11 cellular contexts compared by ENCODE assay signal in the genomic region with DNA sequence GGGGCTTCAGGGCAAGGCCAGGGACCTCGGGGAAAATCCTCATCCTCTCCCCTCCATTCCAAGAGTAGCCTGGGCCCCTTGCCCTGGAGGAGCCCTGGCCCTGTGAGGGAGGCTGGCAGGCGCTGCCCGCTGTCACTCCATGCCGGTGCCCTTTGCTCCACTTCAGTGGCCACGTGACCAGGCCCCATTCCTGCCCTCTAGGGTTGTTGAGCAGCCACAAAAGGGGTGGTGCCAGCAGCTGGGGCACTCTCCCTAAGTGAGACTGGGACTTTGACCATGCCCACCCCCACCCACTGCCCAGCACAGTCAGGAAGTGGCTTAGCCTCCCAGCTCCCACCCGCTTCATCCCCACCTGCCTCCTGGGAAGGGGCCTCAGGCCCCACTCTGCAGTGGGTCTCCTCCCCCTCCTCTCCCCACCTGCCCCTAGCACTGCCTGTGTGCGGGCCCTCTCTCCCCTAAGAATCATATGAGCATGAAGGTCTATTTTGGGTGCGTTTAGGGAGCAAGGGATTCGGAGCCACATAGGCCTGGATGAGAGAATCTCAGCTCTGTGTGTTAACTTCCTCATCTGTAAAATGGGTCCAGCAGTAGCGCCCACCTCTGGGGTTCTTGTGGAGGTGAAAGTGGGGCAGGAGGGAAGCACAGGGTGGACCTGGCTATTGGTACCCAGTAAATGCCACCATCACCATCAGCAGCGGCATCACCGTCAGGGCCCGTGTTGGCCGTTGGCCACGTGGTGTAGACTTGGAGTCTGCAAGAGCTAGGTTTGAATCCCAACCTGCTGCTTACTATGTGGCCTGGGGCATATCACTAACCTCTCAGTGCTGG. TPM values are rescaled to one million over a fixed set of nuclear protein-coding genes. Genes with fewer than 3 reads are reported as not detected.
DNase-seq lines count a peak whose midpoint lies in the region; FAIRE-seq and TF ChIP-seq lines count a peak whose summit lies in the region.
"Had no signal": no experiment of that assay in that cellular context is flagged by ENCODE, and none has a peak within 500 bp of the region (broad histone marks: within the 10 kb centered on the region; RNA-seq: fewer than 3 reads in every experiment).

No MANE protein-coding gene starts in this region.

- POLR2A ChIA-PET in OCI-LY7 (lab: Charles Lee) = no interaction called here
- POLR2A ChIA-PET in CD4-positive, alpha-beta memory T cell (lab: Charles Lee; ENCODE audit: partially characterized antibody) = no interaction called here

- H3K4me1 Mint-ChIP-seq in endodermal cell = peaks cover 25% of the 10 kb centered on the region
- H3K4me1 Mint-ChIP-seq in CD4-positive, alpha-beta memory T cell = peaks cover 5 to 18% (median 12%) of the 10 kb centered on the region in 4 donors

- H3K27me3 ChIP-seq in HUES48 (ENCODE audit: control insufficient read depth, insufficient read depth, low read length) (no peaks in the 10 kb centered on the region), endodermal cell (ENCODE audit: control insufficient read depth, insufficient read depth, low read length, poor library complexity, severe bottlenecking) (no peaks in the 10 kb centered on the region)
- no peaks in the 10 kb centered on the region for H3K27me3 ChIP-seq in CD4-positive, alpha-beta memory T cell (ENCODE audit: insufficient read depth, low read length)

- H3K9me3 Mint-ChIP-seq in endodermal cell = no peaks in the 10 kb centered on the region
- no peaks in the 10 kb centered on the region for H3K9me3 Mint-ChIP-seq in CD4-positive, alpha-beta memory T cell

- TF ChIP-seq POLR2A in GM12891 (IDR thresholded peaks at IDR 0.05; ENCODE audit: low read depth, low read length) = no peak

- WGBS in endodermal cell (ENCODE audit: insufficient coverage in 1 of 2, insufficient read length in 1 of 2), 2 experiments = 81 to 83% methylated on average over 10 to 15 of the region's 15 CpGs

- H3K79me2 ChIP-seq in OCI-LY7 (ENCODE audit: insufficient read depth, low read depth, low read length) = no peaks in the 10 kb centered on the region

- peaks cover 15% of the 10 kb centered on the region for H3K36me3 Mint-ChIP-seq in endodermal cell (ENCODE audit: low read depth)
- H3K36me3 Mint-ChIP-seq in CD4-positive, alpha-beta memory T cell = peaks cover 18 to 39% of the 10 kb centered on the region in 2 donors

- H2AFZ ChIP-seq in OCI-LY7 (ENCODE audit: low read length) = no peak overlapping the region

- H3K27ac ChIP-seq in HUES48 (ENCODE audit: low read depth, low read length) (peak overlapping the region; percentile 35), endodermal cell (ENCODE audit: low read depth, low read length) (peak overlapping the region; percentile 8), substantia nigra (ENCODE audit: low read depth, low read length, poor library complexity, severe bottlenecking) (peak overlapping the region; percentile 33), OCI-LY7 (ENCODE audit: low read depth, low read length, poor library complexity, severe bottlenecking) (no peak overlapping the region)
- no peak overlapping the region for H3K27ac ChIP-seq in CD4-positive, alpha-beta memory T cell (ENCODE audit: low read depth, low read length)

- no peak for FAIRE-seq in GM12891 (lab: Jason Lieb, UNC)

- no peak overlapping the region for H3K27ac Mint-ChIP-seq in endodermal cell
- no peak overlapping the region for H3K27ac Mint-ChIP-seq in CD4-positive, alpha-beta memory T cell

- TF ChIP-seq CTCF in endodermal cell (conservative IDR thresholded peaks at IDR 0.05) (no peak), OCI-LY7 (conservative IDR thresholded peaks at IDR 0.05; ENCODE audit: low read length) (no peak)

- H3K9me2 ChIP-seq in OCI-LY7 (ENCODE audit: insufficient read depth, low read length) = no peaks in the 10 kb centered on the region

- no peaks in the 10 kb centered on the region for H3K27me3 Mint-ChIP-seq in endodermal cell (ENCODE audit: insufficient read depth)
- H3K27me3 Mint-ChIP-seq in CD4-positive, alpha-beta memory T cell = no peaks in the 10 kb centered on the region

- H3K4me3 ChIP-seq in HUES48 (ENCODE audit: low read depth, low read length) = no peak overlapping the region
- no peak overlapping the region for H3K4me3 ChIP-seq in endodermal cell (ENCODE audit: low read length)
- no peak overlapping the region for H3K4me3 ChIP-seq in OCI-LY7 (ENCODE audit: low read depth, low read length, poor library complexity, severe bottlenecking)
- H3K4me3 ChIP-seq in CD4-positive, alpha-beta memory T cell (ENCODE audit: low read length in 2 of 2) = no peak overlapping the region

- H3K4me1 ChIP-seq in HUES48 (ENCODE audit: control insufficient read depth, insufficient read depth, low read length) (peaks cover 9% of the 10 kb centered on the region), endodermal cell (ENCODE audit: control insufficient read depth, insufficient read depth, low read length) (peaks cover 7% of the 10 kb centered on the region), OCI-LY7 (ENCODE audit: insufficient read depth, low read length, poor library complexity, severe bottlenecking) (no peaks in the 10 kb centered on the region)
- H3K4me1 ChIP-seq in CD4-positive, alpha-beta memory T cell (ENCODE audit: insufficient read depth, low read length) = peaks cover 2% of the 10 kb centered on the region

- H3K4me3 Mint-ChIP-seq in endodermal cell = no peak overlapping the region
- H3K4me3 Mint-ChIP-seq in CD4-positive, alpha-beta memory T cell = no peak overlapping the region

- no peaks in the 10 kb centered on the region for H3K9me3 ChIP-seq in HUES48 (ENCODE audit: control insufficient read depth, insufficient read depth, low read length)
- H3K9me3 ChIP-seq in endodermal cell (ENCODE audit: control insufficient read depth, low read length) = no peaks in the 10 kb centered on the region
- no peaks in the 10 kb centered on the region for H3K9me3 ChIP-seq in OCI-LY7 (ENCODE audit: low read length)
- H3K9me3 ChIP-seq in CD4-positive, alpha-beta memory T cell (ENCODE audit: control insufficient read depth in 1 of 2, low read length in 2 of 2) = no peaks in the 10 kb centered on the region

- DNase-seq in endodermal cell = no peak
- DNase-seq in medulla oblongata (ENCODE audit: extremely low spot score) = peak; percentile 75
- peak in 35 of 49 donors; percentile 14 to 84 (median 56) for DNase-seq in substantia nigra (lab: John Stamatoyannopoulos, UW)
- DNase-seq in OCI-LY7 (ENCODE audit: low spot score) = no peak
- DNase-seq in SKM-1 (lab: John Stamatoyannopoulos, UW; ENCODE audit: unreplicated experiment) = no peak
- DNase-seq in GM12891 (ENCODE audit: insufficient read length, low spot score) = no peak
- no peak for DNase-seq in CD4-positive, alpha-beta memory T cell
- DNase-seq: cerebellar nuclear complex; PC-3; stimulated activated CD4-positive, alpha-beta T cell treated with anti-CD3 and anti-CD28 coated beads, Interleukin-2, amount 100 ng/mL, for 48 hours had no signal

- intact Hi-C loops in OCI-LY7 (cut with micrococcal nuclease; ENCODE audit: unreplicated experiment) = no loop called here
- intact Hi-C loops in CD4-positive, alpha-beta memory T cell (cut with micrococcal nuclease) = no loop called here

- no peak overlapping the region for H3K4me2 ChIP-seq in OCI-LY7 (ENCODE audit: low read length)

- no peaks in the 10 kb centered on the region for H3K36me3 ChIP-seq in HUES48 (ENCODE audit: control insufficient read depth, insufficient read depth, low read length)
- peaks cover 8% of the 10 kb centered on the region for H3K36me3 ChIP-seq in endodermal cell (ENCODE audit: control insufficient read depth, insufficient read depth, low read length)
- H3K36me3 ChIP-seq in OCI-LY7 (ENCODE audit: insufficient read depth, low read length) = no peaks in the 10 kb centered on the region
- H3K36me3 ChIP-seq in CD4-positive, alpha-beta memory T cell (ENCODE audit: insufficient read depth, low read length) = peaks cover 24% of the 10 kb centered on the region

- no TSS peak for BruUV-seq in OCI-LY7 (replicated peaks; lab: Mats Ljungman, UMichigan)

- CTCF ChIA-PET in OCI-LY7 (lab: Charles Lee; ENCODE audit: unreplicated experiment) = no interaction called here
- CTCF ChIA-PET in CD4-positive, alpha-beta memory T cell (lab: Charles Lee; ENCODE audit: partially characterized antibody) = interaction anchor here (0.6 to 1.2 kb wide), 2 partner anchors 12 to 15 kb away, joined by 4 to 5 read pairs; no protein-coding TSS in a partner anchor

- H3K9ac ChIP-seq in HUES48 (ENCODE audit: low read depth, low read length) (no peak overlapping the region), endodermal cell (ENCODE audit: extremely low read depth, low read length, poor library complexity, severe bottlenecking) (no peak overlapping the region)

- no peaks in the 10 kb centered on the region for H4K20me1 ChIP-seq in OCI-LY7 (ENCODE audit: insufficient read depth, low read length)

TF ChIP-seq in GM12891, 5 proteins besides CTCF, POLR2A, EP300 and RAD21 (continues in another document):
- TF ChIP-seq TAF1 (IDR thresholded peaks at IDR 0.05; ENCODE audit: low read depth, low read length) = no peak

RNA-seq across cellular contexts. Expression of gene PDK2, which starts 7.2 kb away (rescaled TPM):
- total RNA-seq in endodermal cell (10 to 100 TPM; 23.0 to 24.2 TPM), OCI-LY7 (2022) (27.7 and 30.1 TPM in 2 replicates)
- 24.0 TPM for polyA plus RNA-seq in endodermal cell (2013, experiment 1 of 2)
- 20.7 TPM for polyA plus RNA-seq in endodermal cell (2013, experiment 2 of 2)
- total RNA-seq in OCI-LY7 (2014; rRNA removed; shearing (Covaris generic)) = 10.4 and 21.8 TPM in 2 replicates
- polyA plus RNA-seq in GM12891 (2012; ENCODE audit: low read depth, missing spikeins) = 8.8 TPM
- 10 to 100 TPM; 39.1 to 40.6 TPM for total RNA-seq in CD4-positive, alpha-beta memory T cell
- 10 to 100 TPM; 34.5 to 36.5 TPM for polyA plus RNA-seq in CD4-positive, alpha-beta memory T cell

RNA-seq across cellular contexts. Expression of gene SAMD14, which starts 27.6 kb away (rescaled TPM):
- total RNA-seq in endodermal cell = 10 to 100 TPM in 1 of 2 donors, 1 to 10 TPM in 1; 9.5 to 23.2 TPM
- 28.9 TPM for polyA plus RNA-seq in endodermal cell (2013, experiment 1 of 2)
- polyA plus RNA-seq in endodermal cell (2013, experiment 2 of 2) = 28.6 TPM
- not detected in 2 replicates for total RNA-seq in OCI-LY7 (2014; rRNA removed; shearing (Covaris generic))
- 0.13 and 0.59 TPM in 2 replicates for total RNA-seq in OCI-LY7 (2022)
- 0.72 TPM for polyA plus RNA-seq in GM12891 (2012; ENCODE audit: low read depth, missing spikeins)
- total RNA-seq in CD4-positive, alpha-beta memory T cell = 1 to 10 TPM; 1.2 to 1.3 TPM
- under 1 TPM; 0.16 to 0.19 TPM for polyA plus RNA-seq in CD4-positive, alpha-beta memory T cell

RNA-seq across cellular contexts. Expression of gene ITGA3, which starts 46.5 kb away (rescaled TPM):
- total RNA-seq in endodermal cell (10 to 100 TPM; 16.6 to 21.7 TPM), OCI-LY7 (2022) (15.2 and 15.6 TPM in 2 replicates)
- polyA plus RNA-seq in endodermal cell (2013, experiment 1 of 2) = 12.1 TPM
- 14.6 TPM for polyA plus RNA-seq in endodermal cell (2013, experiment 2 of 2)
- 23.2 and 30.7 TPM in 2 replicates for total RNA-seq in OCI-LY7 (2014; rRNA removed; shearing (Covaris generic))
- polyA plus RNA-seq in GM12891 (2012; ENCODE audit: low read depth, missing spikeins) = 1.1 TPM
- total RNA-seq in CD4-positive, alpha-beta memory T cell = 10 to 100 TPM; 13.9 to 16.3 TPM
- 1 to 10 TPM; 1.6 to 4.8 TPM for polyA plus RNA-seq in CD4-positive, alpha-beta memory T cell

RNA-seq across cellular contexts. Expression of gene PPP1R9B, which starts 48.1 kb away (rescaled TPM):
- total RNA-seq in endodermal cell (10 to 100 TPM; 24.1 to 34.6 TPM), OCI-LY7 (2022) (73.9 and 87.0 TPM in 2 replicates)
- 27.5 TPM for polyA plus RNA-seq in endodermal cell (2013, experiment 1 of 2)
- polyA plus RNA-seq in endodermal cell (2013, experiment 2 of 2) = 28.4 TPM
- 45.3 and 73.2 TPM in 2 replicates for total RNA-seq in OCI-LY7 (2014; rRNA removed; shearing (Covaris generic))
- polyA plus RNA-seq in GM12891 (2012; ENCODE audit: low read depth, missing spikeins) = 52.5 TPM
- 10 to 100 TPM; 97.5 to 99.7 TPM for total RNA-seq in CD4-positive, alpha-beta memory T cell
- polyA plus RNA-seq in CD4-positive, alpha-beta memory T cell = 1 to 10 TPM in 1 of 2 donors, under 1 TPM in 1; 0.48 to 2.2 TPM

Comparison
In these comparisons a context has a peak if more than half of its experiments do, and no peak if none do; other contexts are left out.
1. H3K27ac ChIP-seq: peak in HUES48 (single experiment), endodermal cell (single experiment) and substantia nigra (single experiment); none in OCI-LY7 (single experiment) and CD4-positive, alpha-beta memory T cell (single experiment).
2. DNase-seq: peak in medulla oblongata (single experiment) and substantia nigra (35 of 49); none in endodermal cell (single experiment), OCI-LY7 (single experiment), SKM-1 (single experiment), GM12891 (single experiment) and CD4-positive, alpha-beta memory T cell (0 of 5).
3. RNA of gene SAMD14, which starts 27.6 kb away (total RNA-seq): 9.5 to 23.2 TPM in endodermal cell; 1.2 to 1.3 TPM in CD4-positive, alpha-beta memory T cell and 0.13 to 0.59 TPM in OCI-LY7; every median in the first group is over 4 times any median in the second.